In genomic region chr16:78925071-78925714, GRCh38 we compare ENCODE assay signal across 8 cellular contexts.
DNase-seq lines count a peak whose midpoint lies in the region; ATAC-seq lines count a peak whose summit lies in the region.

No MANE protein-coding gene starts in this region.

- peak; percentile 60 to 65 for ATAC-seq in stimulated activated naive B cell treated with anti-CD40 and anti-IgM and Interleukin-4, amounts not matched to agents 10 μg/mL and 1 μg/mL and 100 μg/mL, for 72 hours (replicated peaks)
- ATAC-seq in GM18907 (IDR thresholded peaks at IDR 0.05; ENCODE audit: unreplicated experiment) (no peak), GM21619 (IDR thresholded peaks at IDR 0.05; ENCODE audit: unreplicated experiment) (no peak)

- peaks cover 0 to 5% of the 10 kb centered on the region in 2 donors for H3K27me3 Mint-ChIP-seq in stimulated activated naive B cell treated with anti-CD40 and anti-IgM and Interleukin-4, amounts not matched to agents 10 μg/mL and 1 μg/mL and 100 μg/mL, for 72 hours

- no peak overlapping the region for H3K4me3 Mint-ChIP-seq in stimulated activated naive B cell treated with anti-CD40 and anti-IgM and Interleukin-4, amounts not matched to agents 10 μg/mL and 1 μg/mL and 100 μg/mL, for 72 hours

- peaks cover 23 to 31% of the 10 kb centered on the region in 2 donors for H3K36me3 Mint-ChIP-seq in stimulated activated naive B cell treated with anti-CD40 and anti-IgM and Interleukin-4, amounts not matched to agents 10 μg/mL and 1 μg/mL and 100 μg/mL, for 72 hours

- peaks cover 0 to 1% of the 10 kb centered on the region in 2 donors for H3K4me1 Mint-ChIP-seq in stimulated activated naive B cell treated with anti-CD40 and anti-IgM and Interleukin-4, amounts not matched to agents 10 μg/mL and 1 μg/mL and 100 μg/mL, for 72 hours

- peaks cover 14 to 15% of the 10 kb centered on the region in 2 donors for H3K9me3 Mint-ChIP-seq in stimulated activated naive B cell treated with anti-CD40 and anti-IgM and Interleukin-4, amounts not matched to agents 10 μg/mL and 1 μg/mL and 100 μg/mL, for 72 hours

- no peak overlapping the region for H3K27ac Mint-ChIP-seq in stimulated activated naive B cell treated with anti-CD40 and anti-IgM and Interleukin-4, amounts not matched to agents 10 μg/mL and 1 μg/mL and 100 μg/mL, for 72 hours

- DNase-seq in DMS114 treated with DMSO at 0.1 percent for 48 hours (lab: John Stamatoyannopoulos, UW; ENCODE audit: unreplicated experiment), result peak; percentile 11
- DNase-seq in HT1080 (ENCODE audit: low read depth), result peak; percentile 9
- DNase-seq in activated T-cell treated with anti-CD3 and anti-CD28 coated beads for 24 hours (ENCODE audit: low read depth), result peak; percentile 38
- DNase-seq in inferior parietal cortex (ENCODE audit: extremely low spot score), result peak; percentile 22
- DNase-seq in stimulated activated naive B cell treated with anti-CD40 and anti-IgM and Interleukin-4, amounts not matched to agents 10 μg/mL and 1 μg/mL and 100 μg/mL, for 72 hours, result no peak
- no peak for DNase-seq in COLO829 (ENCODE audit: low spot score)

Comparison
In these comparisons a context has a peak if more than half of its experiments do, and no peak if none do; other contexts are left out.
1. DNase-seq: peak in DMS114 treated with DMSO at 0.1 percent for 48 hours (single experiment), HT1080 (single experiment), activated T-cell treated with anti-CD3 and anti-CD28 coated beads for 24 hours (single experiment) and inferior parietal cortex (single experiment); none in stimulated activated naive B cell treated with anti-CD40 and anti-IgM and Interleukin-4, amounts not matched to agents 10 μg/mL and 1 μg/mL and 100 μg/mL, for 72 hours (single experiment) and COLO829 (single experiment).
2. ATAC-seq: peak in stimulated activated naive B cell treated with anti-CD40 and anti-IgM and Interleukin-4, amounts not matched to agents 10 μg/mL and 1 μg/mL and 100 μg/mL, for 72 hours (2 of 2); none in GM18907 (single experiment) and GM21619 (single experiment).